8 cellular contexts compared by ENCODE assay signal in genomic region chr22:25404923-25405853, GRCh38.
DNase-seq lines count a peak whose midpoint lies in the region; ATAC-seq, FAIRE-seq and TF ChIP-seq lines count a peak whose summit lies in the region.

No MANE protein-coding gene starts in this region.

- DNase-seq in brain microvascular endothelial cell (peak; percentile 31), small intestine (peak; percentile 78)

- ATAC-seq in GM18502 (IDR thresholded peaks at IDR 0.05; ENCODE audit: poor library complexity, unreplicated experiment) (peak; percentile 67), HG03354 (IDR thresholded peaks at IDR 0.05; ENCODE audit: poor library complexity, severe bottlenecking, unreplicated experiment) (no peak)

- FAIRE-seq in small intestine (lab: Jason Lieb, UNC): no peak

- H3K79me2 ChIP-seq in ACC112 (ENCODE audit: control insufficient read depth, insufficient read depth, low read length, unreplicated experiment): peaks cover 33% of the 10 kb centered on the region

- peak overlapping the region; percentile 68 for H2AFZ ChIP-seq in ACC112 (ENCODE audit: low read length, unreplicated experiment)

- H3K36me3 ChIP-seq in ACC112 (ENCODE audit: insufficient read depth, low read length) (no peaks in the 10 kb centered on the region), HUES64 (ENCODE audit: insufficient read depth, low read length) (no peaks in the 10 kb centered on the region), brain microvascular endothelial cell (replicated peaks) (no peaks in the 10 kb centered on the region), iPS-20b (ENCODE audit: insufficient read depth, low read depth, low read length) (no peaks in the 10 kb centered on the region), small intestine (ENCODE audit: control insufficient read depth in 2 of 2, insufficient read depth in 2 of 2, low read length in 2 of 2) (no peaks in the 10 kb centered on the region)

- no peak overlapping the region; the same call in 1 of the 2 replicates for H3K27ac ChIP-seq in ACC112 (ENCODE audit: low read depth, low read length)
- no peak overlapping the region for H3K27ac ChIP-seq in HUES64 (ENCODE audit: low read depth, low read length)
- H3K27ac ChIP-seq in VCaP: peak overlapping the region; percentile 96
- no peak overlapping the region for H3K27ac ChIP-seq in brain microvascular endothelial cell
- H3K27ac ChIP-seq in iPS-20b (ENCODE audit: low read length): no peak overlapping the region
- peak overlapping the region; percentile 85 to 91 for H3K27ac ChIP-seq in small intestine (ENCODE audit: low read depth in 1 of 2, low read length in 1 of 2)

- H3K4me3 ChIP-seq in ACC112 (ENCODE audit: low read depth, low read length): peak overlapping the region; percentile 85
- H3K4me3 ChIP-seq in HUES64 (ENCODE audit: low read length): peak overlapping the region; percentile 69
- H3K4me3 ChIP-seq in brain microvascular endothelial cell (ENCODE audit: low read depth, low read length): peak overlapping the region; percentile 64
- H3K4me3 ChIP-seq in iPS-20b (ENCODE audit: low read length): peak overlapping the region; percentile 67
- peak overlapping the region; percentile 73 to 79 for H3K4me3 ChIP-seq in small intestine (ENCODE audit: low read depth in 1 of 2, low read length in 2 of 2)

- in situ Hi-C loops in brain microvascular endothelial cell (cut with HindIII; ENCODE audit: low pct_ligation_motif_present, low sequenced_read_pairs): no loop called here

- peaks cover 16% of the 10 kb centered on the region for H3K4me1 ChIP-seq in ACC112 (ENCODE audit: control insufficient read depth, insufficient read depth, low read length, unreplicated experiment)
- peaks cover 25% of the 10 kb centered on the region for H3K4me1 ChIP-seq in HUES64 (ENCODE audit: insufficient read depth, low read length)
- H3K4me1 ChIP-seq in iPS-20b (ENCODE audit: insufficient read depth, low read length): peaks cover 29% of the 10 kb centered on the region
- H3K4me1 ChIP-seq in small intestine (ENCODE audit: control insufficient read depth in 2 of 2, insufficient read depth in 1 of 2, low read depth in 1 of 2, low read length in 1 of 2): peaks cover 0 to 7% of the 10 kb centered on the region in 2 donors

- H3K9ac ChIP-seq in HUES64 (ENCODE audit: low read depth, low read length) (peak overlapping the region; percentile 68), iPS-20b (ENCODE audit: low read depth, low read length) (peak overlapping the region; percentile 54; the same call in 1 of the 2 replicates)

- TF ChIP-seq CTCF in VCaP (conservative IDR thresholded peaks at IDR 0.05) (no peak), brain microvascular endothelial cell (IDR thresholded peaks at IDR 0.05; ENCODE audit: low read depth, low read length, missing control alignments) (no peak)

- H3K9me3 ChIP-seq in HUES64 (ENCODE audit: insufficient read depth, low read depth, low read length) (no peaks in the 10 kb centered on the region), iPS-20b (ENCODE audit: insufficient read depth, low read depth, low read length) (no peaks in the 10 kb centered on the region), small intestine (ENCODE audit: control insufficient read depth, low read depth) (no peaks in the 10 kb centered on the region)

- no peaks in the 10 kb centered on the region for H3K27me3 ChIP-seq in ACC112 (ENCODE audit: insufficient read depth, low read length)
- H3K27me3 ChIP-seq in HUES64 (ENCODE audit: insufficient read depth, low read length): peaks cover 17% of the 10 kb centered on the region
- no peaks in the 10 kb centered on the region for H3K27me3 ChIP-seq in brain microvascular endothelial cell (replicated peaks)
- peaks cover 30% of the 10 kb centered on the region for H3K27me3 ChIP-seq in iPS-20b (ENCODE audit: insufficient read depth, low read length)
- no peaks in the 10 kb centered on the region for H3K27me3 ChIP-seq in small intestine (ENCODE audit: control insufficient read depth in 2 of 2, insufficient read depth in 2 of 2, low read length in 2 of 2)

- 1% methylated on average over 118 of the region's 118 CpGs for WGBS in HUES64
- 0 to 1% (median 0%) methylated on average over 62 to 118 of the region's 118 CpGs for WGBS in small intestine, 3 donors

Comparison
In these comparisons a context has a peak if more than half of its experiments do, and no peak if none do; other contexts are left out.
1. H3K27ac ChIP-seq: peak in VCaP (single experiment) and small intestine (2 of 2); none in ACC112 (single experiment), HUES64 (single experiment), brain microvascular endothelial cell (single experiment) and iPS-20b (single experiment).
2. Peak in every context shown above with its lines, with median percentiles within 50 percentile points of each other: H3K4me3 ChIP-seq.